Comparison of ENCODE assay signal across 33 cellular contexts in the genomic region with DNA sequence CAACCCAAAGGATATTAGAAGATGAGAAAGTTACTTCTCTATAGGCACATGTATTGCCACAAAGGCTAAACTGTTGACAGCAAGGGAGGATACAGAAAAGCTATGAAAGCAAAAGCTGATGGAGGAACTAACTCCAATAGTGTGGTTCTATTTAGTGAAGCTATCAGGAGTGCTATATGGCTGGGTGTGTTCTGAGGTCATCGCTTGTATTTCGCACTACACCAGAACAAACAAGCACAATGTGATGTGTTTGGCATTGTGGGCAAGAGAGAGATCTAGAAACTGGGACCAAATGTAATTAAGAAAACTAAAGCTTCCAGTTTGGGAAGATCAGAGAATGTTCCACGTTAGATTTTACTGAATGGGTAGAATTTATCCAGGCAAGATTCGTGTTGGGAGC.
"Had no signal": no experiment of that assay in that cellular context is flagged by ENCODE, and none has a peak within 500 bp of the region (broad histone marks: within the 10 kb centered on the region; RNA-seq: fewer than 3 reads in every experiment).

No MANE protein-coding gene starts in this region.

- H3K9me3 Mint-ChIP-seq: activated CD4-positive, alpha-beta T cell treated with anti-CD3 and anti-CD28 coated beads, Interleukin-2, amount 10 ng/mL, durations not matched to agents 7 days and 5 days; activated naive CD4-positive, alpha-beta T cell treated with anti-CD3 and anti-CD28 coated beads for 36 hours; activated naive CD4-positive, alpha-beta T cell treated with anti-CD3 and anti-CD28 coated beads, Interleukin-2, amount 50 U/mL, for 72 hours; activated T-cell treated with anti-CD3 and anti-CD28 coated beads, Interleukin-2, amount 50 U/mL, for 24 hours; brain; T-helper 1 cell treated with Interleukin-12 subunit alpha and Interleukin-12 subunit beta and Interleukin-4 antibody, amounts not matched to agents 30 μg/mL and 1 μg/mL, for 36 hours; T-helper 2 cell treated with Interferon-gamma antibody and Interleukin-4, amounts not matched to agents 5 μg/mL and 100 μg/mL, for 36 hours; WTC11 had no signal

- H3K27me3 ChIP-seq: adrenal gland, Peyer's patch, SJSA1 had no signal

- H3K4me3 ChIP-seq: adrenal gland, K562, Peyer's patch, SJSA1 had no signal

- H3K4me2 ChIP-seq: SK-N-SH had no signal

- H3K4me1 ChIP-seq: Peyer's patch had no signal

- H3K27ac Mint-ChIP-seq: activated CD4-positive, alpha-beta T cell treated with anti-CD3 and anti-CD28 coated beads for 36 hours; activated CD4-positive, alpha-beta T cell treated with anti-CD3 and anti-CD28 coated beads, Interleukin-2, amount 10 ng/mL, durations not matched to agents 7 days and 5 days; activated CD8-positive, alpha-beta T cell treated with anti-CD3 and anti-CD28 coated beads, Interleukin-2, amount 10 ng/mL, durations not matched to agents 7 days and 5 days; activated naive CD4-positive, alpha-beta T cell treated with anti-CD3 and anti-CD28 coated beads for 36 hours; activated naive CD4-positive, alpha-beta T cell treated with anti-CD3 and anti-CD28 coated beads, Interleukin-2, amount 50 U/mL, for 72 hours; activated T-cell treated with anti-CD3 and anti-CD28 coated beads, Interleukin-2, amount 50 U/mL, for 24 hours; brain; T-helper 1 cell treated with Interleukin-12 subunit alpha and Interleukin-12 subunit beta and Interleukin-4 antibody, amounts not matched to agents 30 μg/mL and 1 μg/mL, for 36 hours; T-helper 2 cell treated with Interferon-gamma antibody and Interleukin-4, amounts not matched to agents 5 μg/mL and 100 μg/mL, for 36 hours; WTC11 had no signal

- H3K4me1 Mint-ChIP-seq: activated CD4-positive, alpha-beta T cell treated with anti-CD3 and anti-CD28 coated beads for 36 hours; activated CD4-positive, alpha-beta T cell treated with anti-CD3 and anti-CD28 coated beads, Interleukin-2, amount 10 ng/mL, durations not matched to agents 7 days and 5 days had no signal

- H3K36me3 ChIP-seq: adrenal gland, Peyer's patch, SJSA1 had no signal

- H3K27me3 Mint-ChIP-seq: brain had no signal

- H3K4me3 Mint-ChIP-seq: activated CD4-positive, alpha-beta T cell treated with anti-CD3 and anti-CD28 coated beads for 36 hours; activated CD4-positive, alpha-beta T cell treated with anti-CD3 and anti-CD28 coated beads, Interleukin-2, amount 10 ng/mL, durations not matched to agents 7 days and 5 days; activated CD8-positive, alpha-beta T cell treated with anti-CD3 and anti-CD28 coated beads, Interleukin-2, amount 10 ng/mL, durations not matched to agents 7 days and 5 days; activated naive CD4-positive, alpha-beta T cell treated with anti-CD3 and anti-CD28 coated beads for 36 hours; activated T-cell treated with anti-CD3 and anti-CD28 coated beads, Interleukin-2, amount 50 U/mL, for 24 hours; brain; T-helper 1 cell treated with Interleukin-12 subunit alpha and Interleukin-12 subunit beta and Interleukin-4 antibody, amounts not matched to agents 30 μg/mL and 1 μg/mL, for 36 hours; T-helper 2 cell treated with Interferon-gamma antibody and Interleukin-4, amounts not matched to agents 5 μg/mL and 100 μg/mL, for 36 hours; WTC11 had no signal

- H3K9ac ChIP-seq: SK-N-SH had no signal

- ATAC-seq: activated CD4-positive, alpha-beta T cell treated with anti-CD3 and anti-CD28 coated beads for 36 hours; activated CD4-positive, CD25-positive, alpha-beta regulatory T cell treated with anti-CD3 and anti-CD28 coated beads, Interleukin-2, amount 50 U/mL, for 24 hours; activated CD8-positive, alpha-beta T cell treated with anti-CD3 and anti-CD28 coated beads, Interleukin-2, amount 10 ng/mL, durations not matched to agents 7 days and 5 days; activated naive CD4-positive, alpha-beta T cell treated with anti-CD3 and anti-CD28 coated beads, Interleukin-2, amount 50 U/mL, for 72 hours; K562; WTC11 had no signal

- DNase-seq: activated CD4-positive, alpha-beta T cell treated with anti-CD3 and anti-CD28 coated beads for 36 hours; activated CD4-positive, alpha-beta T cell treated with anti-CD3 and anti-CD28 coated beads, Interleukin-2, amount 10 ng/mL, durations not matched to agents 7 days and 5 days; activated CD4-positive, alpha-beta T cell treated with anti-CD3 and anti-CD28 coated beads, Interleukin-2, amount 50 U/mL, for 48 hours; activated CD8-positive, alpha-beta T cell treated with anti-CD3 and anti-CD28 coated beads, Interleukin-2, amount 10 ng/mL, durations not matched to agents 7 days and 5 days; activated gamma-delta T cell treated with Interleukin-2 at 50 U/mL for 16 hours; activated naive CD4-positive, alpha-beta T cell treated with anti-CD3 and anti-CD28 coated beads for 36 hours; activated T-cell treated with anti-CD3 and anti-CD28 coated beads, Interleukin-2, amount 50 U/mL, for 24 hours; adrenal gland; central memory CD4-positive, alpha-beta T cell; NCI-H1092 treated with DMSO at 0.1 percent for 48 hours; NCI-H1417 treated with DMSO at 0.1 percent for 48 hours; NCI-H187 treated with DMSO at 0.1 percent for 48 hours; NCI-H2081; NCI-H2171 treated with DMSO at 0.1 percent for 48 hours; NCI-H2227 treated with DMSO at 0.1 percent for 48 hours; NCI-H446; NCI-H510A treated with DMSO at 0.1 percent for 48 hours; NCI-H526 treated with DMSO at 0.1 percent for 48 hours; NCI-H82; Peyer's patch; RPMI8226; SHP77 treated with DMSO at 0.1 percent for 48 hours; SK-N-SH had no signal

- FAIRE-seq: bronchial epithelial cell, K562, TTC549 had no signal

- H3K36me3 Mint-ChIP-seq: activated naive CD4-positive, alpha-beta T cell treated with anti-CD3 and anti-CD28 coated beads, Interleukin-2, amount 50 U/mL, for 72 hours; WTC11 had no signal

- H3K27ac ChIP-seq: adrenal gland, Peyer's patch, SJSA1 had no signal

- H3K9me3 ChIP-seq: adrenal gland, Peyer's patch, SJSA1, SK-N-SH had no signal
